8 cellular contexts compared by ENCODE assay signal in the genomic region with DNA sequence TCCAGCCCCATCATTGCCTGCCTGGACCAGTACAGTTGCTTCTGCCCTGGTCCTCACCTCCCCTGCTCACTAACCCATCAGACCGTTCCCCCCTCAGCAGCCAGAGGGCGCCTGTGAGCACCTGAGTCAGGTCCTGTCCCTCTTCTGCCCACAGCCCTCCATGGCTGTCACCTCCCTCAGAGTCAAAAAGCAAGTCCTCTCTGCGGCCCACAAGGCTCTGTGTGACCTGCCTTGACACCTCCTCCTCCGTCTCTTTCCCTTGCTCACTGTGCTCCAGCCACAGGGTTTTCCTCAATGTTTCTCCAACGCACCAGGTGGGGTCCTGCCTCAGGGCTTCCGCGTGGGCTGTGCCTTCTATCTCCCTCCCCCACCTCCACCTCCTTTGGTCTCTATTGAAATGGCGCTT. TPM values are rescaled to one million over a fixed set of nuclear protein-coding genes. Genes with fewer than 3 reads are reported as not detected.
DNase-seq lines count a peak whose midpoint lies in the region; ATAC-seq, FAIRE-seq and TF ChIP-seq lines count a peak whose summit lies in the region.

No MANE protein-coding gene starts in this region.

- H3K27me3 ChIP-seq in KMS-11 (ENCODE audit: insufficient read depth, low read depth) (no peaks in the 10 kb centered on the region; the same call in 1 of the 2 replicates), psoas muscle (ENCODE audit: insufficient read depth in 3 of 3, low read length in 2 of 3) (peaks cover 0 to 20% (median 0%) of the 10 kb centered on the region in 3 donors)

- H3K27ac ChIP-seq in KMS-11 (no peak overlapping the region), psoas muscle (no peak overlapping the region)

- no peaks in the 10 kb centered on the region for H3K79me2 ChIP-seq in KMS-11 (ENCODE audit: insufficient read depth, low read depth)

- no peaks in the 10 kb centered on the region for H3K36me3 ChIP-seq in KMS-11 (ENCODE audit: insufficient read depth)
- no peaks in the 10 kb centered on the region for H3K36me3 ChIP-seq in psoas muscle (ENCODE audit: insufficient read depth in 1 of 2, low read depth in 1 of 2)

- TF ChIP-seq POLR2A in H54 (IDR thresholded peaks at IDR 0.05; ENCODE audit: low read depth, low read length): no peak

- CTCF ChIA-PET in activated CD4-positive, alpha-beta memory T cell treated with anti-CD3 and anti-CD28 coated beads, Interleukin-2, amount 10 ng/mL, durations not matched to agents 7 days and 5 days (lab: Charles Lee): no interaction called here

- FAIRE-seq in H54 (lab: Jason Lieb, UNC): no peak

- H3K9ac ChIP-seq in KMS-11: no peak overlapping the region

- H3K4me3 ChIP-seq in KMS-11 (IDR thresholded peaks at IDR 0.05; ENCODE audit: insufficient read depth, low read depth, low read length) (no peak overlapping the region), fibroblast of mammary gland (ENCODE audit: control insufficient read depth, low read depth, low read length) (no peak overlapping the region), psoas muscle (no peak overlapping the region)

- no peaks in the 10 kb centered on the region for H3K36me3 Mint-ChIP-seq in activated CD4-positive, alpha-beta memory T cell treated with anti-CD3 and anti-CD28 coated beads, Interleukin-2, amount 10 ng/mL, durations not matched to agents 7 days and 5 days (ENCODE audit: low read depth)

- H4K20me1 ChIP-seq in KMS-11 (ENCODE audit: insufficient read depth): no peaks in the 10 kb centered on the region

- H3K4me2 ChIP-seq in KMS-11: no peak overlapping the region

- 30 to 34% (median 34%) methylated on average over 8 of the region's 8 CpGs for WGBS in psoas muscle, 3 donors

- no peaks in the 10 kb centered on the region for H3K4me1 Mint-ChIP-seq in activated CD4-positive, alpha-beta memory T cell treated with anti-CD3 and anti-CD28 coated beads, Interleukin-2, amount 10 ng/mL, durations not matched to agents 7 days and 5 days

- TF ChIP-seq CTCF in KMS-11 (conservative IDR thresholded peaks at IDR 0.05; ENCODE audit: low read depth, low read length): peak; percentile 45; the same call in 1 of the 2 replicates
- TF ChIP-seq CTCF in fibroblast of mammary gland (conservative IDR thresholded peaks at IDR 0.05; ENCODE audit: control insufficient read depth, insufficient read depth, low read depth, low read length): peak; percentile 66
- peak; percentile 16 for TF ChIP-seq CTCF in psoas muscle (IDR thresholded peaks at IDR 0.05)

- H3K4me3 Mint-ChIP-seq in activated CD4-positive, alpha-beta memory T cell treated with anti-CD3 and anti-CD28 coated beads, Interleukin-2, amount 10 ng/mL, durations not matched to agents 7 days and 5 days: no peak overlapping the region

- POLR2A ChIA-PET in activated CD4-positive, alpha-beta memory T cell treated with anti-CD3 and anti-CD28 coated beads, Interleukin-2, amount 10 ng/mL, durations not matched to agents 7 days and 5 days (lab: Charles Lee): no interaction called here

- intact Hi-C loops in psoas muscle (cut with DNase I): no loop called here

- no peaks in the 10 kb centered on the region for H3K27me3 Mint-ChIP-seq in activated CD4-positive, alpha-beta memory T cell treated with anti-CD3 and anti-CD28 coated beads, Interleukin-2, amount 10 ng/mL, durations not matched to agents 7 days and 5 days

- DNase-seq in Daoy (ENCODE audit: low read depth) (peak; percentile 66), fibroblast of mammary gland (ENCODE audit: low read depth) (peak; percentile 28), psoas muscle (peak in 1 of 2 donors; percentile 18), NCI-H2107 (lab: John Stamatoyannopoulos, UW) (no peak), H54 (ENCODE audit: insufficient read length, low spot score) (no peak)
- peak; percentile 49 for DNase-seq in activated CD4-positive, alpha-beta memory T cell treated with anti-CD3 and anti-CD28 coated beads, Interleukin-2, amount 10 ng/mL, durations not matched to agents 7 days and 5 days
- DNase-seq in central memory CD4-positive, alpha-beta T cell: no peak

- no peak for ATAC-seq in psoas muscle

- H2AFZ ChIP-seq in KMS-11 (ENCODE audit: low read depth): no peak overlapping the region

- no peak overlapping the region for H3K27ac Mint-ChIP-seq in activated CD4-positive, alpha-beta memory T cell treated with anti-CD3 and anti-CD28 coated beads, Interleukin-2, amount 10 ng/mL, durations not matched to agents 7 days and 5 days

- peaks cover 22% of the 10 kb centered on the region for H3K9me3 Mint-ChIP-seq in activated CD4-positive, alpha-beta memory T cell treated with anti-CD3 and anti-CD28 coated beads, Interleukin-2, amount 10 ng/mL, durations not matched to agents 7 days and 5 days

- H3K4me1 ChIP-seq in KMS-11 (ENCODE audit: low read depth, poor library complexity, severe bottlenecking) (no peaks in the 10 kb centered on the region), psoas muscle (no peaks in the 10 kb centered on the region)

- no peaks in the 10 kb centered on the region for H3K9me3 ChIP-seq in psoas muscle

RNA-seq across cellular contexts. Expression of a gene that starts 29.4 kb away (rescaled TPM):
- total RNA-seq in Daoy (2014; rRNA removed; shearing (Covaris generic)): 38.9 and 43.9 TPM in 2 replicates
- not detected for total RNA-seq in activated CD4-positive, alpha-beta memory T cell treated with anti-CD3 and anti-CD28 coated beads, Interleukin-2, amount 10 ng/mL, durations not matched to agents 7 days and 5 days
- 10 to 100 TPM; 11.4 to 29.7 (median 23.5) TPM for total RNA-seq in psoas muscle
- polyA plus RNA-seq in psoas muscle: 1 to 10 TPM; 4.2 to 5.5 (median 4.3) TPM

Comparison
In these comparisons a context has a peak if more than half of its experiments do, and no peak if none do; other contexts are left out.
1. DNase-seq: peak in Daoy (single experiment), activated CD4-positive, alpha-beta memory T cell treated with anti-CD3 and anti-CD28 coated beads, Interleukin-2, amount 10 ng/mL, durations not matched to agents 7 days and 5 days (single experiment) and fibroblast of mammary gland (single experiment); none in central memory CD4-positive, alpha-beta T cell (single experiment), NCI-H2107 (single experiment) and H54 (single experiment).
2. CTCF ChIP-seq: peak in every context shown above with its lines; median percentile 66 in fibroblast of mammary gland; 45 in KMS-11; 16 in psoas muscle.
3. RNA of a gene that starts 29.4 kb away (total RNA-seq): 38.9 to 43.9 TPM in Daoy and 11.4 to 29.7 TPM in psoas muscle; not detected in activated CD4-positive, alpha-beta memory T cell treated with anti-CD3 and anti-CD28 coated beads, Interleukin-2, amount 10 ng/mL, durations not matched to agents 7 days and 5 days; every median in the first group is over 10 times any median in the second.